ENCODE assay signal across 28 cellular contexts in genomic region chr10:67875340-67876238, GRCh38. TPM values are rescaled to one million over a fixed set of nuclear protein-coding genes. Genes with fewer than 3 reads are reported as not detected.
"Had no signal": no experiment of that assay in that cellular context is flagged by ENCODE, and none has a peak within 500 bp of the region (broad histone marks: within the 10 kb centered on the region; RNA-seq: fewer than 3 reads in every experiment).

No MANE protein-coding gene starts in this region.

- H3K27me3 ChIP-seq: left lung, ovary, spleen, thyroid gland, transverse colon, upper lobe of left lung, vagina had no signal

- H3K27ac Mint-ChIP-seq: mesothelial cell of epicardium; natural killer cell; stimulated activated effector memory CD8-positive, alpha-beta T cell treated with anti-CD3 and anti-CD28 coated beads, Interleukin-12 subunit alpha, Interleukin-12 subunit beta, amount 100 ng/mL, for 72 hours; stimulated activated naive CD8-positive, alpha-beta T cell treated with anti-CD3 and anti-CD28 coated beads, Interleukin-15, amount 100 ng/mL, for 72 hours had no signal

- DNase-seq: hippocampal formation; kidney; left colon; left lung; lower lobe of right lung; mammary epithelial cell; mesendoderm; naive B cell; natural killer cell; ovary; posterior cingulate gyrus; retina; right cardiac atrium; spleen; stimulated activated CD4-positive, alpha-beta T cell treated with anti-CD3 and anti-CD28 coated beads, Interleukin-4, amount 100 ng/mL, for 24 hours; stimulated activated naive CD4-positive, alpha-beta T cell treated with Interleukin-2 at 50 U/mL for 16 hours; stimulated activated naive CD8-positive, alpha-beta T cell treated with anti-CD3 and anti-CD28 coated beads, Interleukin-15, amount 100 ng/mL, for 72 hours; substantia nigra; thyroid gland; transverse colon; upper lobe of left lung had no signal

- H3K4me3 Mint-ChIP-seq: mesothelial cell of epicardium; naive B cell; natural killer cell; stimulated activated effector memory CD8-positive, alpha-beta T cell treated with anti-CD3 and anti-CD28 coated beads, Interleukin-12 subunit alpha, Interleukin-12 subunit beta, amount 100 ng/mL, for 72 hours; stimulated activated naive CD8-positive, alpha-beta T cell treated with anti-CD3 and anti-CD28 coated beads, Interleukin-15, amount 100 ng/mL, for 72 hours had no signal

- ATAC-seq: left colon; left lung; lower lobe of right lung; natural killer cell; right cardiac atrium; sciatic nerve; stimulated activated effector memory CD8-positive, alpha-beta T cell treated with anti-CD3 and anti-CD28 coated beads, Interleukin-12 subunit alpha, Interleukin-12 subunit beta, amount 100 ng/mL, for 72 hours; stimulated activated naive CD8-positive, alpha-beta T cell treated with anti-CD3 and anti-CD28 coated beads, Interleukin-15, amount 100 ng/mL, for 72 hours had no signal

- H3K4me3 ChIP-seq: left lung, lower lobe of right lung, ovary, prostate gland, skin epidermis, spleen, thyroid gland, transverse colon, upper lobe of left lung, vagina had no signal

- FAIRE-seq: kidney had no signal

- H3K9me3 ChIP-seq: left lung, lower lobe of right lung, ovary, prostate gland, spleen, thyroid gland, transverse colon, upper lobe of left lung, vagina had no signal

- H3K27ac ChIP-seq: left lung, lower lobe of right lung, ovary, prostate gland, skin epidermis, spleen, thyroid gland, transverse colon, upper lobe of left lung, vagina had no signal

- H3K9me3 Mint-ChIP-seq: mesothelial cell of epicardium; naive B cell; natural killer cell; stimulated activated effector memory CD8-positive, alpha-beta T cell treated with anti-CD3 and anti-CD28 coated beads, Interleukin-12 subunit alpha, Interleukin-12 subunit beta, amount 100 ng/mL, for 72 hours; stimulated activated naive CD8-positive, alpha-beta T cell treated with anti-CD3 and anti-CD28 coated beads, Interleukin-15, amount 100 ng/mL, for 72 hours had no signal

- H3K36me3 Mint-ChIP-seq: mesothelial cell of epicardium; naive B cell; natural killer cell; stimulated activated effector memory CD8-positive, alpha-beta T cell treated with anti-CD3 and anti-CD28 coated beads, Interleukin-12 subunit alpha, Interleukin-12 subunit beta, amount 100 ng/mL, for 72 hours had no signal

- H3K4me1 ChIP-seq: left lung, lower lobe of right lung, prostate gland, spleen, thyroid gland, transverse colon, upper lobe of left lung, vagina had no signal

- H3K36me3 ChIP-seq: left lung, lower lobe of right lung, ovary, prostate gland, spleen, thyroid gland, transverse colon, upper lobe of left lung, vagina had no signal

- H3K4me1 Mint-ChIP-seq: mesothelial cell of epicardium; naive B cell; natural killer cell; stimulated activated effector memory CD8-positive, alpha-beta T cell treated with anti-CD3 and anti-CD28 coated beads, Interleukin-12 subunit alpha, Interleukin-12 subunit beta, amount 100 ng/mL, for 72 hours; stimulated activated naive CD8-positive, alpha-beta T cell treated with anti-CD3 and anti-CD28 coated beads, Interleukin-15, amount 100 ng/mL, for 72 hours had no signal

- H3K27me3 Mint-ChIP-seq: naive B cell; stimulated activated naive CD8-positive, alpha-beta T cell treated with anti-CD3 and anti-CD28 coated beads, Interleukin-15, amount 100 ng/mL, for 72 hours had no signal

RNA-seq across cellular contexts. Expression of gene DNAJC12, which starts 37.6 kb away (rescaled TPM):
- total RNA-seq: mononuclear cell, natural killer cell had no signal
